1 cellular context compared by ENCODE assay signal in genomic region chr14:67491285-67491684, GRCh38.
TF ChIP-seq lines count a peak whose summit lies in the region.

No MANE protein-coding gene starts in this region.

TF ChIP-seq in GM23338, 12 proteins besides CTCF, POLR2A, EP300 and RAD21 (continued from another document):
- TF ChIP-seq ETS1 (IDR thresholded peaks at IDR 0.05) (no peak), STAT1 (IDR thresholded peaks at IDR 0.05; ENCODE audit: unreplicated experiment) (no peak), ZNF462 (CRISPR knock-in tag; IDR thresholded peaks at IDR 0.05) (no peak)
